Comparison of ENCODE assay signal across 9 cellular contexts in genomic region chr2:178689808-178690207, GRCh38.
"Had no signal": no experiment of that assay in that cellular context is flagged by ENCODE, and none has a peak within 500 bp of the region (broad histone marks: within the 10 kb centered on the region; RNA-seq: fewer than 3 reads in every experiment).

No MANE protein-coding gene starts in this region.

- ATAC-seq: HCT116, HepG2 had no signal

- DNase-seq: GM23248, GOT3, H7, HFFc6, KG1 had no signal

- FAIRE-seq: HepG2 had no signal

- H3K27ac ChIP-seq: GM23248, HL-60 had no signal

- H3K9me3 ChIP-seq: HAP-1 had no signal

- H3K36me3 ChIP-seq: HAP-1 had no signal

- H3K4me3 ChIP-seq: GM23248, HAP-1 had no signal

- H2AFZ ChIP-seq: GM23248 had no signal

- H3K9ac ChIP-seq: GM23248 had no signal
